ENCODE assay signal across 8 cellular contexts in genomic region chr11:102345923-102346322, GRCh38. TPM values are rescaled to one million over a fixed set of nuclear protein-coding genes. Genes with fewer than 3 reads are reported as not detected.
DNase-seq lines count a peak whose midpoint lies in the region; ATAC-seq and TF ChIP-seq lines count a peak whose summit lies in the region.

No MANE protein-coding gene starts in this region.

- no peaks in the 10 kb centered on the region for H3K36me3 ChIP-seq in body of pancreas (replicated peaks in 1 of 2; ENCODE audit: insufficient read depth in 1 of 2, low read depth in 2 of 2)
- peaks cover 0 to 9% of the 10 kb centered on the region in 2 donors for H3K36me3 ChIP-seq in lung (ENCODE audit: control insufficient read depth in 2 of 2, insufficient read depth in 2 of 2, low read length in 2 of 2)
- H3K36me3 ChIP-seq in upper lobe of right lung, result peaks cover 12% of the 10 kb centered on the region

- peak overlapping the region; percentile 95 to 100 (median 98) for H3K27ac ChIP-seq in body of pancreas
- H3K27ac ChIP-seq in lung (ENCODE audit: low read depth in 1 of 2, low read length in 1 of 2), result peak overlapping the region; percentile 68 to 89
- peak overlapping the region; percentile 98 for H3K27ac ChIP-seq in upper lobe of right lung

- intact Hi-C loops in body of pancreas (cut with DNase I), result no loop called here
- intact Hi-C loops in upper lobe of right lung (cut with DNase I), result no loop called here

- peak overlapping the region; percentile 91 for H3K4me3 ChIP-seq in LNCaP clone FGC (ENCODE audit: low read depth, low read length)
- no peak overlapping the region for H3K4me3 ChIP-seq in body of pancreas
- no peak overlapping the region for H3K4me3 ChIP-seq in lung
- H3K4me3 ChIP-seq in upper lobe of right lung, result peak overlapping the region; percentile 86

- H3K9me3 ChIP-seq in body of pancreas (no peaks in the 10 kb centered on the region), lung (ENCODE audit: control insufficient read depth in 2 of 2, insufficient read depth in 1 of 2, low read length in 1 of 2) (no peaks in the 10 kb centered on the region), upper lobe of right lung (no peaks in the 10 kb centered on the region)

- H3K27me3 ChIP-seq in body of pancreas (no peaks in the 10 kb centered on the region), lung (ENCODE audit: control insufficient read depth, insufficient read depth) (no peaks in the 10 kb centered on the region), upper lobe of right lung (no peaks in the 10 kb centered on the region)

- 8 to 16% methylated on average over 8 of the region's 8 CpGs for WGBS in body of pancreas, 2 donors
- WGBS in lung, 2 donors, result 12 to 35% methylated on average over 8 of the region's 8 CpGs

- TF ChIP-seq POLR2A in body of pancreas (IDR thresholded peaks at IDR 0.05), result no peak

- ATAC-seq in body of pancreas (no peak), lung (ENCODE audit: insufficient read depth, low FRiP score) (no peak), upper lobe of right lung (no peak), HG02981 (IDR thresholded peaks at IDR 0.05; ENCODE audit: unreplicated experiment) (no peak), HG03097 (IDR thresholded peaks at IDR 0.05; ENCODE audit: low FRiP score, unreplicated experiment) (no peak)

- TF ChIP-seq CTCF in LNCaP clone FGC (IDR thresholded peaks at IDR 0.05; ENCODE audit: control insufficient read depth, extremely low read depth, insufficient read depth) (no peak), body of pancreas (IDR thresholded peaks at IDR 0.05) (no peak), lung (IDR thresholded peaks at IDR 0.05; ENCODE audit: control extremely low read depth, extremely low read depth) (no peak), upper lobe of right lung (IDR thresholded peaks at IDR 0.05) (no peak)

- peak; percentile 20 for DNase-seq in ELF-1 (ENCODE audit: low read depth, low spot score)
- no peak for DNase-seq in LNCaP clone FGC (ENCODE audit: low read depth)
- no peak for DNase-seq in body of pancreas
- DNase-seq in lung (ENCODE audit: low spot score), result no peak
- no peak for DNase-seq in upper lobe of right lung
- no peak for DNase-seq in NCI-H2029 treated with DMSO at 0.1 percent for 48 hours (lab: John Stamatoyannopoulos, UW)

- peaks cover 25% of the 10 kb centered on the region for H3K4me1 ChIP-seq in body of pancreas
- H3K4me1 ChIP-seq in lung (ENCODE audit: control insufficient read depth in 2 of 2, insufficient read depth in 2 of 2, low read length in 2 of 2), result peaks cover 0 to 13% of the 10 kb centered on the region in 2 donors
- peaks cover 19% of the 10 kb centered on the region for H3K4me1 ChIP-seq in upper lobe of right lung

RNA-seq across cellular contexts. Expression of gene BIRC2, which starts 1.1 kb away (rescaled TPM):
- total RNA-seq in body of pancreas, result 10 to 100 TPM; 46.5 to 53.2 TPM
- total RNA-seq in lung, result 10 to 100 TPM; 31.0 to 99.9 TPM
- 10 to 100 TPM; 16.7 to 26.7 TPM for polyA plus RNA-seq in lung
- total RNA-seq in upper lobe of right lung, result 44.1 TPM

RNA-seq across cellular contexts. Expression of gene BIRC3, which starts 28.6 kb away (rescaled TPM):
- total RNA-seq in body of pancreas (10 to 100 TPM in 1 of 2 donors, 1 to 10 TPM in 1; 5.3 to 13.2 TPM), lung (10 to 100 TPM; 20.2 to 44.5 TPM), upper lobe of right lung (23.0 TPM)
- polyA plus RNA-seq in lung, result 10 to 100 TPM in 1 of 2 donors, 1 to 10 TPM in 1; 8.7 to 61.0 TPM

Comparison
In these comparisons a context has a peak if more than half of its experiments do, and no peak if none do; other contexts are left out.
1. H3K4me3 ChIP-seq: peak in LNCaP clone FGC (single experiment) and upper lobe of right lung (single experiment); none in body of pancreas (0 of 2) and lung (single experiment).
2. Peak in every context shown above with its lines, with median percentiles within 50 percentile points of each other: H3K27ac ChIP-seq.